Comparison of ENCODE assay signal across 1 cellular context in genomic region chr1:175757381-175758015, GRCh38.
TF ChIP-seq lines count a peak whose summit lies in the region.

No MANE protein-coding gene starts in this region.

TF ChIP-seq in IMR-90, 13 proteins besides CTCF, POLR2A, EP300 and RAD21 (continued from another document):
- TF ChIP-seq SMC3 (IDR thresholded peaks at IDR 0.05; ENCODE audit: low read depth, low read length): no peak
- TF ChIP-seq BHLHE40 (IDR thresholded peaks at IDR 0.05; ENCODE audit: low read depth, low read length): no peak
- TF ChIP-seq CEBPB (IDR thresholded peaks at IDR 0.05; ENCODE audit: low read depth, low read length): no peak
- no peak for TF ChIP-seq USF2 (IDR thresholded peaks at IDR 0.05; ENCODE audit: low read depth, low read length)
- no peak for TF ChIP-seq CHD1 (IDR thresholded peaks at IDR 0.05; ENCODE audit: low read depth, low read length)
- no peak for TF ChIP-seq MAFK (IDR thresholded peaks at IDR 0.05; ENCODE audit: low read depth, low read length)
TF ChIP-seq in IMR-90: peak in this region for 0.
